ENCODE assay signal across 28 cellular contexts in the genomic region with DNA sequence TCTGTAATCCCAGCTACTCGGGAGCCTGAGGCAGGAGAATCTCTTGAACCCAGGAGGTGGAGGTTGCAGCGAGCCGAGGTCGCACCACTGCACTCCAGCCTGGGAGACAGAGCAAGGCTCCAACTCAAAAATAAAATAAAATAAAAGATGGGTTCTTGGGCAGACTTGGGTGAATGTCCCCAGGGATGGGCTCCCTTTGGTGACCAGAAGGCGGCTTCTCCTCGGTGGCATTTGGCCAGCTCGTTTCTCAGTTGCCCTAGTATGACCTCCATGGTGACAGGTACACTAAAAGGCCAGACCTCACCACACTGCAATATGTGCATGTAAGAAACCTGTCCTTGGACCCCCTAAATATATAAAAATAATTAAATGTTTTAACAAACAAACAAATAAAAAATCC.
"Had no signal": no experiment of that assay in that cellular context is flagged by ENCODE, and none has a peak within 500 bp of the region (broad histone marks: within the 10 kb centered on the region; RNA-seq: fewer than 3 reads in every experiment).

No MANE protein-coding gene starts in this region.

- H3K4me2 ChIP-seq: smooth muscle cell had no signal

- H3K27me3 ChIP-seq: pancreas, right lobe of liver, suprapubic skin, testis, upper lobe of left lung, vagina had no signal

- H3K9me3 Mint-ChIP-seq: naive thymus-derived CD8-positive, alpha-beta T cell; natural killer cell treated with Interleukin-12 subunit alpha and Interleukin-12 subunit beta and Interleukin-15 and Interleukin-18, amount 100 ng/mL, for 72 hours; neural crest cell; stimulated activated memory B cell treated with anti-CD40 and anti-IgM and Interleukin-4, amounts not matched to agents 10 μg/mL and 1 μg/mL and 100 μg/mL, for 72 hours; stimulated activated naive CD8-positive, alpha-beta T cell treated with anti-CD3 and anti-CD28 coated beads, Interleukin-15, amount 100 ng/mL, for 72 hours had no signal

- ATAC-seq: naive thymus-derived CD8-positive, alpha-beta T cell; natural killer cell treated with Interleukin-12 subunit alpha and Interleukin-12 subunit beta and Interleukin-15 and Interleukin-18, amount 100 ng/mL, for 72 hours; pancreas; psoas muscle; right cardiac atrium; right lobe of liver; stimulated activated memory B cell treated with anti-CD40 and anti-IgM and Interleukin-4, amounts not matched to agents 10 μg/mL and 1 μg/mL and 100 μg/mL, for 72 hours; stimulated activated naive CD8-positive, alpha-beta T cell treated with anti-CD3 and anti-CD28 coated beads, Interleukin-15, amount 100 ng/mL, for 72 hours; stimulated activated naive CD8-positive, alpha-beta T cell treated with anti-CD3 and anti-CD28 coated beads, Interleukin-15, Interleukin-2, amounts not matched to agents 100 U/mL and 50 U/mL, for 24 hours had no signal

- DNase-seq: naive B cell; naive thymus-derived CD8-positive, alpha-beta T cell; nephron progenitor cell; pancreas; right cardiac atrium; spleen; stimulated activated CD4-positive, alpha-beta T cell treated with anti-CD3 and anti-CD28 coated beads, Interleukin-1b, Interleukin-23, amount 100 ng/mL, for 48 hours; stimulated activated CD4-positive, alpha-beta T cell treated with anti-CD3 and anti-CD28 coated beads, Interleukin-4, amount 100 ng/mL, for 1 hour; stimulated activated CD4-positive, alpha-beta T cell treated with anti-CD3 and anti-CD28 coated beads, Interleukin-4, amount 100 ng/mL, for 4 hours; stimulated activated CD8-positive, alpha-beta memory T cell treated with anti-CD3 and anti-CD28 coated beads, Interleukin-4, amount 100 ng/mL, for 48 hours; stimulated activated naive CD4-positive, alpha-beta T cell; stimulated activated naive CD8-positive, alpha-beta T cell treated with anti-CD3 and anti-CD28 coated beads, Interleukin-15, amount 100 ng/mL, for 72 hours; stimulated activated naive CD8-positive, alpha-beta T cell treated with anti-CD3 and anti-CD28 coated beads, Interleukin-15, Interleukin-2, amounts not matched to agents 100 U/mL and 50 U/mL, for 24 hours; substantia nigra; testis; trophoblast cell had no signal

- H3K36me3 Mint-ChIP-seq: naive B cell; naive thymus-derived CD8-positive, alpha-beta T cell; natural killer cell treated with Interleukin-12 subunit alpha and Interleukin-12 subunit beta and Interleukin-15 and Interleukin-18, amount 100 ng/mL, for 72 hours; stimulated activated memory B cell treated with anti-CD40 and anti-IgM and Interleukin-4, amounts not matched to agents 10 μg/mL and 1 μg/mL and 100 μg/mL, for 72 hours had no signal

- H3K27ac Mint-ChIP-seq: naive B cell; naive thymus-derived CD8-positive, alpha-beta T cell; natural killer cell treated with Interleukin-12 subunit alpha and Interleukin-12 subunit beta and Interleukin-15 and Interleukin-18, amount 100 ng/mL, for 72 hours; nephron progenitor cell; progenitor cell of endocrine pancreas; stimulated activated memory B cell treated with anti-CD40 and anti-IgM and Interleukin-4, amounts not matched to agents 10 μg/mL and 1 μg/mL and 100 μg/mL, for 72 hours; stimulated activated naive CD8-positive, alpha-beta T cell treated with anti-CD3 and anti-CD28 coated beads, Interleukin-15, amount 100 ng/mL, for 72 hours had no signal

- H3K9me3 ChIP-seq: pancreas, psoas muscle, right lobe of liver, spleen, suprapubic skin, testis, tibial artery, upper lobe of left lung, vagina had no signal

- H3K4me3 ChIP-seq: pancreas, psoas muscle, right lobe of liver, skin epidermis, smooth muscle cell, spleen, suprapubic skin, testis, tibial artery, upper lobe of left lung, vagina had no signal

- H3K36me3 ChIP-seq: pancreas, suprapubic skin, tibial artery, upper lobe of left lung, vagina had no signal

- H3K27ac ChIP-seq: pancreas, psoas muscle, right lobe of liver, skin epidermis, spleen, suprapubic skin, testis, tibial artery, upper lobe of left lung, vagina had no signal

- H3K4me1 Mint-ChIP-seq: stimulated activated memory B cell treated with anti-CD40 and anti-IgM and Interleukin-4, amounts not matched to agents 10 μg/mL and 1 μg/mL and 100 μg/mL, for 72 hours had no signal

- H3K4me1 ChIP-seq: pancreas, psoas muscle had no signal

- H3K4me3 Mint-ChIP-seq: naive thymus-derived CD8-positive, alpha-beta T cell; natural killer cell treated with Interleukin-12 subunit alpha and Interleukin-12 subunit beta and Interleukin-15 and Interleukin-18, amount 100 ng/mL, for 72 hours; nephron progenitor cell; neural crest cell; stimulated activated memory B cell treated with anti-CD40 and anti-IgM and Interleukin-4, amounts not matched to agents 10 μg/mL and 1 μg/mL and 100 μg/mL, for 72 hours; stimulated activated naive CD8-positive, alpha-beta T cell treated with anti-CD3 and anti-CD28 coated beads, Interleukin-15, amount 100 ng/mL, for 72 hours had no signal
